ENCODE assay signal across 18 cellular contexts in genomic region chr11:113615098-113615497, GRCh38.
DNase-seq lines count a peak whose midpoint lies in the region; ATAC-seq and TF ChIP-seq lines count a peak whose summit lies in the region.
"Had no signal": no experiment of that assay in that cellular context is flagged by ENCODE, and none has a peak within 500 bp of the region (broad histone marks: within the 10 kb centered on the region; RNA-seq: fewer than 3 reads in every experiment).

No MANE protein-coding gene starts in this region.

- ATAC-seq in HCT116 (0 out of 2 replicates have a peak, but pooled peaks have one; percentile 22), WTC11 (peak; percentile 87), GM18520 (IDR thresholded peaks at IDR 0.05; ENCODE audit: unreplicated experiment) (no peak), GM21390 (IDR thresholded peaks at IDR 0.05; ENCODE audit: unreplicated experiment) (no peak)
- ATAC-seq: left lung, Panc1 had no signal

- H3K36me3 ChIP-seq in A673 (ENCODE audit: insufficient read depth, low read length, poor library complexity, severe bottlenecking): no peaks in the 10 kb centered on the region
- no peaks in the 10 kb centered on the region for H3K36me3 ChIP-seq in HCT116 (ENCODE audit: control insufficient read depth in 1 of 2, insufficient read depth in 2 of 2, low read length in 2 of 2)
- H3K36me3 ChIP-seq in HAP-1 (replicated peaks): no peaks in the 10 kb centered on the region
- H3K36me3 ChIP-seq: left lung, vagina had no signal

- H3K4me1 Mint-ChIP-seq in WTC11: peaks cover 4% of the 10 kb centered on the region
- H3K4me1 Mint-ChIP-seq: neural crest cell had no signal

- DNase-seq in A673 (ENCODE audit: low spot score): peak; percentile 16
- DNase-seq in HCT116 (ENCODE audit: low read depth, low spot score): no peak
- DNase-seq in NCI-H345 (lab: John Stamatoyannopoulos, UW): peak; percentile 80
- DNase-seq in WTC11 (ENCODE audit: low spot score): peak; percentile 26
- DNase-seq in GM03348 (ENCODE audit: low spot score): no peak
- no peak for DNase-seq in HAP-1 (ENCODE audit: low spot score in 2 of 2)
- DNase-seq: ACHN, DND-41, left lung, SK-N-SH had no signal

- CTCF ChIA-PET in A673 (lab: Charles Lee) (no interaction called here), HCT116 (lab: Charles Lee) (no interaction called here), WTC11 (lab: Charles Lee) (interaction anchor here (1.0 to 1.5 kb wide), 2 partner anchors 12 to 75 kb away, joined by 3 to 4 read pairs; no protein-coding TSS in a partner anchor)

- POLR2A ChIA-PET in A673 (lab: Charles Lee; ENCODE audit: low non-redundant PET): no interaction called here
- POLR2A ChIA-PET in HCT116 (lab: Charles Lee): no interaction called here
- POLR2A ChIA-PET in WTC11 (lab: Charles Lee): no interaction called here

- peaks cover 21% of the 10 kb centered on the region for H3K9me3 Mint-ChIP-seq in WTC11

- peaks cover 11% of the 10 kb centered on the region for H3K36me3 Mint-ChIP-seq in WTC11
- H3K36me3 Mint-ChIP-seq: activated naive CD8-positive, alpha-beta T cell had no signal

- no peak for TF ChIP-seq CTCF in A673 (conservative IDR thresholded peaks at IDR 0.05; ENCODE audit: low read depth, low read length)
- TF ChIP-seq CTCF in HCT116 (IDR thresholded peaks at IDR 0.05 in 2 of 3, conservative IDR thresholded peaks at IDR 0.05 in 1 of 3; ENCODE audit: borderline replicate concordance in 1 of 3, insufficient read depth in 1 of 3, low read depth in 2 of 3, low read length in 2 of 3): no peak
- TF ChIP-seq CTCF in WTC11 (IDR thresholded peaks at IDR 0.05): no peak

- in situ Hi-C loops in HAP-1 (cut with MboI; ENCODE audit: low sequenced_read_pairs): no loop called here

- H3K9me2 ChIP-seq in HCT116 (ENCODE audit: insufficient read depth): no peaks in the 10 kb centered on the region
- H3K9me2 ChIP-seq: SK-N-SH had no signal

- peaks cover 5% of the 10 kb centered on the region for H3K4me1 ChIP-seq in A673 (ENCODE audit: insufficient read depth, low read length, poor library complexity, severe bottlenecking)
- no peaks in the 10 kb centered on the region for H3K4me1 ChIP-seq in HCT116 (ENCODE audit: control insufficient read depth in 1 of 2, insufficient read depth in 2 of 2, low read length in 2 of 2)
- H3K4me1 ChIP-seq in HAP-1: no peaks in the 10 kb centered on the region
- H3K4me1 ChIP-seq: left lung, vagina had no signal

- H3K27ac ChIP-seq in A673 (ENCODE audit: low read depth, low read length, poor library complexity, severe bottlenecking): no peak overlapping the region
- no peak overlapping the region for H3K27ac ChIP-seq in HCT116 (ENCODE audit: low read depth, low read length)
- H3K27ac ChIP-seq: KMS-11, left lung, vagina had no signal

- BruUV-seq in A673 (replicated peaks; lab: Mats Ljungman, UMichigan) (no TSS peak), HCT116 (replicated peaks; lab: Mats Ljungman, UMichigan) (no TSS peak)

- RAD21 ChIA-PET in HCT116 (lab: Charles Lee; ENCODE audit: low non-redundant PET in 1 of 2, low total read pairs in 2 of 2, uncharacterized antibody in 2 of 2, unreplicated experiment in 2 of 2): no interaction called here

- H4K20me1 ChIP-seq in HCT116 (ENCODE audit: insufficient read depth): no peaks in the 10 kb centered on the region

- H3K9me3 ChIP-seq in A673 (ENCODE audit: low read depth, low read length, poor library complexity, severe bottlenecking) (no peaks in the 10 kb centered on the region), HCT116 (ENCODE audit: control insufficient read depth in 1 of 2, insufficient read depth in 1 of 2, low read depth in 1 of 2, low read length in 2 of 2) (no peaks in the 10 kb centered on the region), HAP-1 (no peaks in the 10 kb centered on the region)
- H3K9me3 ChIP-seq: SK-N-SH, vagina had no signal

- H3K27ac Mint-ChIP-seq in WTC11: no peak overlapping the region
- H3K27ac Mint-ChIP-seq: activated naive CD8-positive, alpha-beta T cell had no signal

- H3K4me3 Mint-ChIP-seq in WTC11: no peak overlapping the region
- H3K4me3 Mint-ChIP-seq: activated naive CD8-positive, alpha-beta T cell; neural crest cell had no signal

- no peak overlapping the region for H3K4me3 ChIP-seq in A673 (ENCODE audit: low read depth, low read length, poor library complexity, severe bottlenecking)
- H3K4me3 ChIP-seq in HCT116 (replicated peaks in 1 of 2; ENCODE audit: low read depth in 1 of 2, low read length in 2 of 2): no peak overlapping the region
- H3K4me3 ChIP-seq in HAP-1: no peak overlapping the region
- H3K4me3 ChIP-seq: left lung, smooth muscle cell, vagina had no signal

- H2AFZ ChIP-seq in HCT116 (ENCODE audit: low read depth, low read length, poor library complexity, severe bottlenecking): no peak overlapping the region

- no peak for TF ChIP-seq POLR2A in HCT116 (IDR thresholded peaks at IDR 0.05; ENCODE audit: borderline replicate concordance, extremely low read depth, insufficient read depth, insufficient read length)

- no peak overlapping the region for H3K9ac ChIP-seq in HCT116 (ENCODE audit: low read length)
- H3K9ac ChIP-seq: KMS-11, SK-N-SH had no signal

- H3K27me3 Mint-ChIP-seq in WTC11 (ENCODE audit: low read depth): 0 out of 2 replicates have a peak, but pooled peaks cover 3% of the 10 kb centered on the region

- H3K27me3 ChIP-seq in A673 (replicated peaks; ENCODE audit: insufficient read depth, low read depth, low read length, poor library complexity): no peaks in the 10 kb centered on the region
- H3K27me3 ChIP-seq in HCT116 (ENCODE audit: insufficient read depth, low read length): peaks cover 5% of the 10 kb centered on the region; the same call in 1 of the 2 replicates
- H3K27me3 ChIP-seq in HAP-1 (ENCODE audit: low read depth): no peaks in the 10 kb centered on the region
- H3K27me3 ChIP-seq: left lung, vagina had no signal

- TF ChIP-seq RAD21 in HCT116 (IDR thresholded peaks at IDR 0.05; ENCODE audit: low read depth): no peak

- no peak overlapping the region for H3K4me2 ChIP-seq in HCT116 (ENCODE audit: low read length)
- H3K4me2 ChIP-seq: KMS-11, SK-N-SH, smooth muscle cell had no signal

- H3K79me2 ChIP-seq in HCT116 (ENCODE audit: insufficient read depth, low read length): no peaks in the 10 kb centered on the region

- intact Hi-C loops in A673 (cut with micrococcal nuclease; ENCODE audit: unreplicated experiment) (no loop called here), HCT116 (cut with micrococcal nuclease) (no loop called here)

TF ChIP-seq in HCT116, 20 proteins besides CTCF, POLR2A, EP300 and RAD21 (continues in another document):
- TF ChIP-seq ATF3 (IDR thresholded peaks at IDR 0.05): no peak
- TF ChIP-seq ZNF274 (IDR thresholded peaks at IDR 0.05; ENCODE audit: low read depth, low read length): no peak
- TF ChIP-seq YY1 (IDR thresholded peaks at IDR 0.05; ENCODE audit: extremely low read depth, insufficient replicate concordance, low read depth, low read length): no peak
- no peak for TF ChIP-seq TCF7L2 (IDR thresholded peaks at IDR 0.05; ENCODE audit: borderline replicate concordance, extremely low read depth, insufficient read depth, insufficient read length)
- no peak for TF ChIP-seq SRF (IDR thresholded peaks at IDR 0.05; ENCODE audit: low read depth)
- no peak for TF ChIP-seq EZH2phosphoT487 (IDR thresholded peaks at IDR 0.05; ENCODE audit: borderline replicate concordance)

TF ChIP-seq in WTC11, 78 proteins besides CTCF, POLR2A, EP300 and RAD21:
- TF ChIP-seq AR (CRISPR knock-in tag; IDR thresholded peaks at IDR 0.05) (no peak), EMX1 (CRISPR knock-in tag; IDR thresholded peaks at IDR 0.05) (no peak), PRDM15 (CRISPR knock-in tag; IDR thresholded peaks at IDR 0.05) (no peak)

Comparison
In these comparisons a context has a peak if more than half of its experiments do, and no peak if none do; other contexts are left out.
1. DNase-seq: peak in A673 (single experiment), NCI-H345 (single experiment) and WTC11 (single experiment); none in HCT116 (single experiment), GM03348 (single experiment) and HAP-1 (0 of 2).
2. ATAC-seq: peak in HCT116 (single experiment) and WTC11 (single experiment); none in GM18520 (single experiment) and GM21390 (single experiment).